ENCODE assay signal across 22 cellular contexts in the genomic region with DNA sequence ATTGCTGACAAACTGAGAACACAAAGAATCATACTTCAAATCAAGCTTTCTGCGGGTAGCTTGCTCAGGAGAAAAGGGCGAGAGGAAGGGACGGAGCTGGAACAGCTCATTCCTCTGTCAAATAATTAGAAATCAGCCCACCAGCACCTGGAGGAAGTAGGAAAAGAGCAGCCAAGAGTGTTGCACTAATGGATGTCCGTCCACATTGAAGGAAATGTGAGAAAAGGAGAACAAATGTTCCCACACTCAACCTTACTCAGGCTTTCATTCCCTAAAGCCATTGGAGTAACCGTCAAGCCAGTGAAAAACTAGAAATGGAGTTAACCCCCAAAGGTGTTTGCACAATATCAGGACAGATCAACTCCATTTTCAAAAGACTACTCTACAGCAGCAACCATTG.
"Had no signal": no experiment of that assay in that cellular context is flagged by ENCODE, and none has a peak within 500 bp of the region (broad histone marks: within the 10 kb centered on the region; RNA-seq: fewer than 3 reads in every experiment).

No MANE protein-coding gene starts in this region.

- H3K9me3 ChIP-seq: SJSA1 had no signal

- H3K9ac ChIP-seq: KMS-11 had no signal

- H2AFZ ChIP-seq: PC-9 had no signal

- H3K27me3 ChIP-seq: SJSA1 had no signal

- H3K27ac ChIP-seq: KMS-11, PC-9, SJSA1, SK-N-MC had no signal

- ATAC-seq: K562 had no signal

- H3K4me2 ChIP-seq: KMS-11, PC-9 had no signal

- H3K4me3 ChIP-seq: K562, PC-9, SJSA1, SK-N-MC had no signal

- DNase-seq: Kasumi-1, MM.1S, NCI-H1092 treated with DMSO at 0.1 percent for 48 hours, NCI-H1436, NCI-H187, NCI-H2029, NCI-H2081 treated with DMSO at 0.1 percent for 48 hours, NCI-H2171, NCI-H226, NCI-H446, NCI-H510A, NCI-H524 treated with DMSO at 0.1 percent for 48 hours, NCI-H69, NCI-H774, PC-9, Right ventricle myocardium superior, RPMI8226, SIG-M5 had no signal

- H3K36me3 ChIP-seq: SJSA1 had no signal

- H3K4me1 ChIP-seq: SJSA1 had no signal
